In the genomic region with DNA sequence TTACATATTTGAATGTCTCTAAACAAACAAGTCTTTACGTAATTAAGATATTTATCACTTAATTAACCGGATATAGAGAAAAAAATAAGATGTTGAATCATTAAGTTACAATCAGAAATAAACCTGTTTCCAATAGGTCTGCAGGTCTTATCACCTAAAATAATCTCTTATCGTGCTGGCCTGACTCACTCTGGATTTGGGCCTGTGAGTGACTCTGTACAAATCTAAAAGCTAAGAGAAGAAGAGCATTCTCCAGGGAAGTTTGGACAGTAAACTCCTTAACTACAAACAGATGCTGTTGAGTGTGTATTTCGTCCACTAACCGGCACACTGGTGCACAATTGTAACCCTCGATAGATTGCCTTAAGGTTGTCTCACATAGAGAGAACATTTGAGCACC, we compare ENCODE assay signal across 1 cellular context.
TF ChIP-seq lines count a peak whose summit lies in the region.

No MANE protein-coding gene starts in this region.

TF ChIP-seq in K562, 482 proteins besides CTCF, POLR2A, EP300 and RAD21:
- 0 out of 2 replicates have a peak, but pooled peaks have one; percentile 7 for TF ChIP-seq ARID1B (IDR thresholded peaks at IDR 0.05)
- no peak for TF ChIP-seq ERF (CRISPR knock-in tag; IDR thresholded peaks at IDR 0.05)
- peak; percentile 54 for TF ChIP-seq FOSL1 (tag; conservative IDR thresholded peaks at IDR 0.05)
